8 cellular contexts compared by ENCODE assay signal in the genomic region with DNA sequence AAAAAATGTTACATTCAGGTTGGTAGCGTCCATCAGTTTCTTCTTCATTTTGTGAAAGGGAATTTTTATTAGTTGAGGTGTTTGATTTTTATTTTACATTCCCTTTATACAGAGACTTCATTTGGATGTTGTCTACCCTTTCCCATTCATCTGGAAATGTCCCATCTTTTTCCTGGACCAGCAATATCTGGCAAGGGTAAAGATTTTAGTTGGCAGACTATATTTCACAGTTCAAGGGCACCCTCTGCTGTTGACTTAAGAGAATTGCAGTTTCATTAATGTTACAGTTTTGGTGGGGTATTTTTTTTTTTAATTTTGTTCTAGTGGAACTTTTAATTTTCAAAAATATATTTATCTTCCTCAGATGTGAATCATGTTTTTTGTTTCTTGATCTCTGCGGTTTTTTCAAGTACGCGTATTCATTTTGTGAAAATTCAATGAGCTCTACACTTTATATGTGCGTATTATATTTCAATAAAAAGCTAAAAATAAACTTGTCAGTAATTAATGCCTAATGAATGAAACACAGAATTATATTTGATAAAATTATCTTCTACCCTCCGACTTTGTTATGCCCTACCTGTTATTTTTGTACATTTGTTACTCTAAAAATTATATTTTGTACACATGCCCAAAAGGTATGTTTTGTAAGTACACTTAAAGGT.
DNase-seq lines count a peak whose midpoint lies in the region; ATAC-seq, FAIRE-seq and TF ChIP-seq lines count a peak whose summit lies in the region.

No MANE protein-coding gene starts in this region.

- no peaks in the 10 kb centered on the region for H3K4me1 Mint-ChIP-seq in Calu3 (ENCODE audit: low read depth, unreplicated experiment)
- H3K4me1 Mint-ChIP-seq in stimulated activated naive B cell treated with anti-CD40 and anti-IgM and Interleukin-4, amounts not matched to agents 10 μg/mL and 1 μg/mL and 100 μg/mL, for 72 hours, result no peaks in the 10 kb centered on the region

- intact Hi-C loops in Calu3 (cut with micrococcal nuclease; ENCODE audit: unreplicated experiment), result loop anchor here (2.0 kb wide), 1 partner anchor 589 kb away; no protein-coding TSS in a partner anchor
- intact Hi-C loops in sciatic nerve (cut with DNase I), result loop anchor here (10.0 kb wide), 1 partner anchor 1437 kb away; no protein-coding TSS in a partner anchor

- no peak for FAIRE-seq in HTR-8/SVneo (lab: Jason Lieb, UNC)

- peak; percentile 70 for TF ChIP-seq CTCF in Calu3 (IDR thresholded peaks at IDR 0.05; ENCODE audit: unreplicated experiment)

- no peak overlapping the region for H3K27ac Mint-ChIP-seq in Calu3 (ENCODE audit: unreplicated experiment)
- no peak overlapping the region for H3K27ac Mint-ChIP-seq in stimulated activated naive B cell treated with anti-CD40 and anti-IgM and Interleukin-4, amounts not matched to agents 10 μg/mL and 1 μg/mL and 100 μg/mL, for 72 hours

- peaks cover 16% of the 10 kb centered on the region for H3K27me3 Mint-ChIP-seq in Calu3 (ENCODE audit: unreplicated experiment)
- peaks cover 13 to 27% of the 10 kb centered on the region in 2 donors for H3K27me3 Mint-ChIP-seq in stimulated activated naive B cell treated with anti-CD40 and anti-IgM and Interleukin-4, amounts not matched to agents 10 μg/mL and 1 μg/mL and 100 μg/mL, for 72 hours

- CTCF ChIA-PET in Calu3 (lab: Charles Lee), result interaction anchor here (0.8 kb wide), 1 partner anchor 539 kb away, joined by 3 read pairs; the partner anchor contains the start of gene CPA4

- BruUV-seq in Calu3 (replicated peaks; lab: Mats Ljungman, UMichigan), result no TSS peak

- DNase-seq in Calu3 (peak; percentile 29), HTR-8/SVneo (ENCODE audit: insufficient read length, low spot score) (peak; percentile 51), SK-N-DZ (ENCODE audit: low spot score) (peak; percentile 49), fibroblast of the conjunctiva (ENCODE audit: low read depth) (peak; percentile 66), sciatic nerve (ENCODE audit: low spot score) (no peak)
- no peak for DNase-seq in stimulated activated naive B cell treated with anti-CD40 and anti-IgM and Interleukin-4, amounts not matched to agents 10 μg/mL and 1 μg/mL and 100 μg/mL, for 72 hours

- peaks cover 5% of the 10 kb centered on the region for H3K9me3 Mint-ChIP-seq in Calu3 (ENCODE audit: low read depth, unreplicated experiment)
- H3K9me3 Mint-ChIP-seq in stimulated activated naive B cell treated with anti-CD40 and anti-IgM and Interleukin-4, amounts not matched to agents 10 μg/mL and 1 μg/mL and 100 μg/mL, for 72 hours, result peaks cover 10 to 15% of the 10 kb centered on the region in 2 donors

- peak; percentile 75 for ATAC-seq in sciatic nerve
- no peak for ATAC-seq in HG03159 (IDR thresholded peaks at IDR 0.05; ENCODE audit: unreplicated experiment)
- no peak for ATAC-seq in stimulated activated naive B cell treated with anti-CD40 and anti-IgM and Interleukin-4, amounts not matched to agents 10 μg/mL and 1 μg/mL and 100 μg/mL, for 72 hours (replicated peaks)
- no peak for ATAC-seq in HG03139 (IDR thresholded peaks at IDR 0.05; ENCODE audit: unreplicated experiment)

- no peaks in the 10 kb centered on the region for H3K36me3 Mint-ChIP-seq in Calu3 (ENCODE audit: insufficient read depth, unreplicated experiment)
- H3K36me3 Mint-ChIP-seq in stimulated activated naive B cell treated with anti-CD40 and anti-IgM and Interleukin-4, amounts not matched to agents 10 μg/mL and 1 μg/mL and 100 μg/mL, for 72 hours, result peaks cover 0 to 4% of the 10 kb centered on the region in 2 donors

- H3K4me3 Mint-ChIP-seq in Calu3 (ENCODE audit: low read depth, unreplicated experiment), result no peak overlapping the region
- no peak overlapping the region for H3K4me3 Mint-ChIP-seq in stimulated activated naive B cell treated with anti-CD40 and anti-IgM and Interleukin-4, amounts not matched to agents 10 μg/mL and 1 μg/mL and 100 μg/mL, for 72 hours

Comparison
In these comparisons a context has a peak if more than half of its experiments do, and no peak if none do; other contexts are left out.
1. DNase-seq: peak in Calu3 (single experiment), HTR-8/SVneo (single experiment), SK-N-DZ (single experiment) and fibroblast of the conjunctiva (single experiment); none in sciatic nerve (single experiment) and stimulated activated naive B cell treated with anti-CD40 and anti-IgM and Interleukin-4, amounts not matched to agents 10 μg/mL and 1 μg/mL and 100 μg/mL, for 72 hours (single experiment).